Comparison of ENCODE assay signal across 15 cellular contexts in genomic region chr21:25273945-25274344, GRCh38.
"Had no signal": no experiment of that assay in that cellular context is flagged by ENCODE, and none has a peak within 500 bp of the region (broad histone marks: within the 10 kb centered on the region; RNA-seq: fewer than 3 reads in every experiment).

No MANE protein-coding gene starts in this region.

- ATAC-seq: activated CD4-positive, alpha-beta T cell treated with anti-CD3 and anti-CD28 coated beads for 36 hours; activated CD8-positive, alpha-beta T cell treated with anti-CD3 and anti-CD28 coated beads for 36 hours; left lobe of liver; WTC11 had no signal

- H3K9me3 ChIP-seq: ascending aorta had no signal

- H3K27ac ChIP-seq: ascending aorta, coronary artery had no signal

- H3K4me3 ChIP-seq: ascending aorta, coronary artery, lung had no signal

- H3K36me3 ChIP-seq: ascending aorta had no signal

- H3K27me3 ChIP-seq: ascending aorta had no signal

- H3K4me1 ChIP-seq: ascending aorta had no signal

- DNase-seq: activated CD4-positive, alpha-beta T cell treated with anti-CD3 and anti-CD28 coated beads for 36 hours; activated CD8-positive, alpha-beta T cell treated with anti-CD3 and anti-CD28 coated beads for 36 hours; activated naive CD4-positive, alpha-beta T cell treated with anti-CD3 and anti-CD28 coated beads for 36 hours; activated T-cell treated with anti-CD3 and anti-CD28 coated beads, Interleukin-2, amount 50 U/mL, for 1 hour; foreskin melanocyte; retina; stimulated activated CD4-positive, alpha-beta T cell treated with anti-CD3 and anti-CD28 coated beads, Interleukin-12 subunit alpha, Interleukin-12 subunit beta, amount 100 ng/mL, for 4 hours; stimulated activated CD4-positive, alpha-beta T cell treated with anti-CD3 and anti-CD28 coated beads, Interleukin-1b, Interleukin-23, amount 100 ng/mL, for 48 hours; stimulated activated CD8-positive, alpha-beta memory T cell treated with anti-CD3 and anti-CD28 coated beads, Interleukin-4, amount 100 ng/mL, for 48 hours; stimulated activated naive CD4-positive, alpha-beta T cell had no signal
